Comparison of ENCODE assay signal across 10 cellular contexts in the genomic region with DNA sequence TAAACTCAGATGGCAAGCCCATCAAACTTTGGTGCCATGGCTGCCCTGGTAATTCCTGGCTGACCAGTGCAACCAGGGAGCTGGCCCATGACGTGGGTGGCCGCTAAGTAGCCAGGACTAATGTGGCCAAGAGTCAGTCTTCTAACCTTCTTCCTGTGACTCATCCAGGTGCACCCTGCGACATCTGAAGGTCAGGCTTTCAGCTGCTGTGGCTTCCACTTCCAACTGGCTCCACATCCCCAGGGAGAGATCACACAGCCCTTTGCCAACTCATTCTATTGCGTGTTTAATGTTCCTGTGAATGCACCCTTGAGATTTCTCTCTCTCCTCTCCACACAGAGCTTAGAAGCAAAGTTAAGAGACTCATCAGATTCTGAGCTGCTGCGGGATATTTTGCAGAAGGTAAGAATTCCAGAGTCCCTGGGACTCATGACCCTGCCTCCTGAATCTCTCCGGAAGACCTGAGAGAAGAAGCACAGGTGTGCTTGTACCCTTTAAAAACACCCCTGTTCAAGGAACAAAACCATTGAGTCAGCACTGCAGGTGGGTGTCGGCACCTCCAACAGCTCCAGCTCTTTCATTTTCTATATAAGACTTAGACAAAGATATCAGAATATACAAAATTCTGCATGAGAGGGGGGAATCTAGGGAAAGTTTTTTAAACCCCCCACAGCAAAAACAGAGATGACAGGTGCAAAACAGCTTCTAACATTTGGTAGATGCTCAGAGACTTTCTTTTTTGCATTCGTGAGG. TPM values are rescaled to one million over a fixed set of nuclear protein-coding genes. Genes with fewer than 3 reads are reported as not detected.
"Had no signal": no experiment of that assay in that cellular context is flagged by ENCODE, and none has a peak within 500 bp of the region (broad histone marks: within the 10 kb centered on the region; RNA-seq: fewer than 3 reads in every experiment).

No MANE protein-coding gene starts in this region.

RNA-seq across cellular contexts. Expression of gene DEFB108B, which starts 43.4 kb away (rescaled TPM):
- total RNA-seq: activated CD4-positive, alpha-beta memory T cell treated with anti-CD3 and anti-CD28 coated beads for 36 hours; aorta; bronchial epithelial cell; esophagus mucosa; foreskin keratinocyte; heart left ventricle; left lung; pancreas; thyroid gland; uterus had no signal
- polyA plus RNA-seq: aorta, foreskin keratinocyte, heart left ventricle, pancreas had no signal
